ENCODE assay signal across 1 cellular context in genomic region chrX:73850124-73851013, GRCh38.
TF ChIP-seq lines count a peak whose summit lies in the region.

No MANE protein-coding gene starts in this region.

TF ChIP-seq in H1, 55 proteins besides CTCF, POLR2A, EP300 and RAD21 (continued from another document):
- TF ChIP-seq CHD7 (IDR thresholded peaks at IDR 0.05; ENCODE audit: insufficient replicate concordance, low read length) (no peak), TAF1 (IDR thresholded peaks at IDR 0.05; ENCODE audit: low read depth, low read length) (no peak)
